12 cellular contexts compared by ENCODE assay signal in the genomic region with DNA sequence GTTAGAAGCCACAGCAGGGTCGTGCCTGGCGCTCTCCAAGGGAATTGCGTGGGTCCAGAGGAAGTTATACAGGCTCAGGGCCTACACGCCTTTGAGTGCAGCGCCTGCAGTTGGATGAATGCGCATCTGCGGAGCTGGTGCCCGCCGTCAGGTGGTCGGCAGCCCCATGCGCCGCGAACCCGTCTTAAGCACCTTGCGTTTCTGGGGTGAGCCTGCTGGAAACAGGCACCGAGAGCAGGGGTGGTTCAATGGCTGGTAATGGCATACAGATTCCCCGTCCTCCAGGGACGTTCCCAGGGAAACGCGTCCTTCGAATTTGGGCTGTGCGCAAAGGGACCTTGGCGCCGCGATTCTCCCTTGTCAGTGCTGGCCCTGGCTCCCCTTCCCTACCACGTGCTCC. TPM values are rescaled to one million over a fixed set of nuclear protein-coding genes. Genes with fewer than 3 reads are reported as not detected.
"Had no signal": no experiment of that assay in that cellular context is flagged by ENCODE, and none has a peak within 500 bp of the region (broad histone marks: within the 10 kb centered on the region; RNA-seq: fewer than 3 reads in every experiment).

No MANE protein-coding gene starts in this region.

RNA-seq across cellular contexts. Expression of gene TSPY3, which starts 1.7 kb away (rescaled TPM):
- total RNA-seq: activated CD4-positive, alpha-beta memory T cell treated with anti-CD3 and anti-CD28 coated beads for 36 hours; activated CD8-positive, alpha-beta memory T cell treated with anti-CD3 and anti-CD28 coated beads for 36 hours; activated naive CD8-positive, alpha-beta T cell treated with anti-CD3 and anti-CD28 coated beads, Interleukin-2, amount 10 ng/mL, durations not matched to agents 7 days and 5 days; activated T-cell treated with anti-CD3 and anti-CD28 coated beads, Interleukin-2, amount 50 U/mL, for 4 hours; adrenal gland; astrocyte; body of pancreas; breast epithelium; cardiac septum; LHCN-M2; NCI-H460; RPMI7951 had no signal

RNA-seq across cellular contexts. Expression of gene TSPY8, which starts 38.9 kb away (rescaled TPM):
- total RNA-seq: activated CD4-positive, alpha-beta memory T cell treated with anti-CD3 and anti-CD28 coated beads for 36 hours; activated CD8-positive, alpha-beta memory T cell treated with anti-CD3 and anti-CD28 coated beads for 36 hours; activated naive CD8-positive, alpha-beta T cell treated with anti-CD3 and anti-CD28 coated beads, Interleukin-2, amount 10 ng/mL, durations not matched to agents 7 days and 5 days; activated T-cell treated with anti-CD3 and anti-CD28 coated beads, Interleukin-2, amount 50 U/mL, for 4 hours; adrenal gland; astrocyte; body of pancreas; breast epithelium; cardiac septum; LHCN-M2; NCI-H460; RPMI7951 had no signal

RNA-seq across cellular contexts. Expression of gene TSPY4, which starts 59.3 kb away (rescaled TPM):
- total RNA-seq: activated CD4-positive, alpha-beta memory T cell treated with anti-CD3 and anti-CD28 coated beads for 36 hours; activated CD8-positive, alpha-beta memory T cell treated with anti-CD3 and anti-CD28 coated beads for 36 hours; activated naive CD8-positive, alpha-beta T cell treated with anti-CD3 and anti-CD28 coated beads, Interleukin-2, amount 10 ng/mL, durations not matched to agents 7 days and 5 days; activated T-cell treated with anti-CD3 and anti-CD28 coated beads, Interleukin-2, amount 50 U/mL, for 4 hours; adrenal gland; astrocyte; body of pancreas; breast epithelium; cardiac septum; LHCN-M2; NCI-H460; RPMI7951 had no signal
